In genomic region chr15:85880501-85881190, GRCh38 we compare ENCODE assay signal across 21 cellular contexts.
"Had no signal": no experiment of that assay in that cellular context is flagged by ENCODE, and none has a peak within 500 bp of the region (broad histone marks: within the 10 kb centered on the region; RNA-seq: fewer than 3 reads in every experiment).

No MANE protein-coding gene starts in this region.

- H3K27ac ChIP-seq: coronary artery, gastroesophageal sphincter, sigmoid colon, suprapubic skin, thyroid gland had no signal

- FAIRE-seq: keratinocyte, urothelium cell line had no signal

- H3K27me3 ChIP-seq: sigmoid colon, thyroid gland had no signal

- DNase-seq: effector CD4-positive, alpha-beta T cell; endodermal cell; immature natural killer cell; left cardiac atrium; left ventricle myocardium superior; mesenchymal stem cell; midbrain; naive thymus-derived CD4-positive, alpha-beta T cell; posterior cingulate gyrus; sigmoid colon; stimulated activated CD4-positive, alpha-beta T cell treated with anti-CD3 and anti-CD28 coated beads, Interleukin-2, amount 100 ng/mL, for 48 hours; stimulated activated CD8-positive, alpha-beta memory T cell treated with anti-CD3 and anti-CD28 coated beads, Interleukin-4, amount 100 ng/mL, for 48 hours; stimulated activated naive CD8-positive, alpha-beta T cell treated with anti-CD3 and anti-CD28 coated beads, Interleukin-15, Interleukin-2, amounts not matched to agents 100 U/mL and 50 U/mL, for 24 hours; thyroid gland had no signal

- H3K4me3 ChIP-seq: coronary artery, gastroesophageal sphincter, lung, sigmoid colon, smooth muscle cell, suprapubic skin, thyroid gland had no signal

- H3K36me3 ChIP-seq: gastroesophageal sphincter, sigmoid colon, suprapubic skin, thyroid gland had no signal

- H3K9me3 ChIP-seq: gastroesophageal sphincter, sigmoid colon, suprapubic skin, thyroid gland had no signal

- H3K4me1 ChIP-seq: gastroesophageal sphincter, sigmoid colon, suprapubic skin, thyroid gland had no signal

- H3K4me2 ChIP-seq: smooth muscle cell had no signal
